2 cellular contexts compared by ENCODE assay signal in genomic region chr12:50556273-50556672, GRCh38.
TF ChIP-seq lines count a peak whose summit lies in the region.

No MANE protein-coding gene starts in this region.

TF ChIP-seq in HepG2, 621 proteins besides CTCF, POLR2A, EP300 and RAD21:
- TF ChIP-seq FOXA3 (CRISPR knock-in tag; IDR thresholded peaks at IDR 0.05) (peak; percentile 60), HMGA1 (CRISPR knock-in tag; conservative IDR thresholded peaks at IDR 0.05) (no peak)
TF ChIP-seq in HepG2: peak in this region for 1.

TF ChIP-seq in WTC11, 78 proteins besides CTCF, POLR2A, EP300 and RAD21:
- TF ChIP-seq, protein P1, sequence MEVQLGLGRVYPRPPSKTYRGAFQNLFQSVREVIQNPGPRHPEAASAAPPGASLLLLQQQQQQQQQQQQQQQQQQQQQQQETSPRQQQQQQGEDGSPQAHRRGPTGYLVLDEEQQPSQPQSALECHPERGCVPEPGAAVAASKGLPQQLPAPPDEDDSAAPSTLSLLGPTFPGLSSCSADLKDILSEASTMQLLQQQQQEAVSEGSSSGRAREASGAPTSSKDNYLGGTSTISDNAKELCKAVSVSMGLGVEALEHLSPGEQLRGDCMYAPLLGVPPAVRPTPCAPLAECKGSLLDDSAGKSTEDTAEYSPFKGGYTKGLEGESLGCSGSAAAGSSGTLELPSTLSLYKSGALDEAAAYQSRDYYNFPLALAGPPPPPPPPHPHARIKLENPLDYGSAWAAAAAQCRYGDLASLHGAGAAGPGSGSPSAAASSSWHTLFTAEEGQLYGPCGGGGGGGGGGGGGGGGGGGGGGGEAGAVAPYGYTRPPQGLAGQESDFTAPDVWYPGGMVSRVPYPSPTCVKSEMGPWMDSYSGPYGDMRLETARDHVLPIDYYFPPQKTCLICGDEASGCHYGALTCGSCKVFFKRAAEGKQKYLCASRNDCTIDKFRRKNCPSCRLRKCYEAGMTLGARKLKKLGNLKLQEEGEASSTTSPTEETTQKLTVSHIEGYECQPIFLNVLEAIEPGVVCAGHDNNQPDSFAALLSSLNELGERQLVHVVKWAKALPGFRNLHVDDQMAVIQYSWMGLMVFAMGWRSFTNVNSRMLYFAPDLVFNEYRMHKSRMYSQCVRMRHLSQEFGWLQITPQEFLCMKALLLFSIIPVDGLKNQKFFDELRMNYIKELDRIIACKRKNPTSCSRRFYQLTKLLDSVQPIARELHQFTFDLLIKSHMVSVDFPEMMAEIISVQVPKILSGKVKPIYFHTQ (CRISPR knock-in tag; IDR thresholded peaks at IDR 0.05), result no peak
- no peak for TF ChIP-seq ZNF416 (CRISPR knock-in tag; IDR thresholded peaks at IDR 0.05)
- no peak for TF ChIP-seq CREB1 (CRISPR knock-in tag; IDR thresholded peaks at IDR 0.05)
- no peak for TF ChIP-seq E2F1 (CRISPR knock-in tag; IDR thresholded peaks at IDR 0.05)
- TF ChIP-seq NR1H2 (CRISPR knock-in tag; IDR thresholded peaks at IDR 0.05), result no peak
- TF ChIP-seq, protein P2, sequence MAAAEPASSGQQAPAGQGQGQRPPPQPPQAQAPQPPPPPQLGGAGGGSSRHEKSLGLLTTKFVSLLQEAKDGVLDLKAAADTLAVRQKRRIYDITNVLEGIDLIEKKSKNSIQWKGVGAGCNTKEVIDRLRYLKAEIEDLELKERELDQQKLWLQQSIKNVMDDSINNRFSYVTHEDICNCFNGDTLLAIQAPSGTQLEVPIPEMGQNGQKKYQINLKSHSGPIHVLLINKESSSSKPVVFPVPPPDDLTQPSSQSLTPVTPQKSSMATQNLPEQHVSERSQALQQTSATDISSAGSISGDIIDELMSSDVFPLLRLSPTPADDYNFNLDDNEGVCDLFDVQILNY (CRISPR knock-in tag; IDR thresholded peaks at IDR 0.05), result no peak
- no peak for TF ChIP-seq IRF2 (CRISPR knock-in tag; IDR thresholded peaks at IDR 0.05; ENCODE audit: borderline replicate concordance, low read depth)
- TF ChIP-seq, protein P3, sequence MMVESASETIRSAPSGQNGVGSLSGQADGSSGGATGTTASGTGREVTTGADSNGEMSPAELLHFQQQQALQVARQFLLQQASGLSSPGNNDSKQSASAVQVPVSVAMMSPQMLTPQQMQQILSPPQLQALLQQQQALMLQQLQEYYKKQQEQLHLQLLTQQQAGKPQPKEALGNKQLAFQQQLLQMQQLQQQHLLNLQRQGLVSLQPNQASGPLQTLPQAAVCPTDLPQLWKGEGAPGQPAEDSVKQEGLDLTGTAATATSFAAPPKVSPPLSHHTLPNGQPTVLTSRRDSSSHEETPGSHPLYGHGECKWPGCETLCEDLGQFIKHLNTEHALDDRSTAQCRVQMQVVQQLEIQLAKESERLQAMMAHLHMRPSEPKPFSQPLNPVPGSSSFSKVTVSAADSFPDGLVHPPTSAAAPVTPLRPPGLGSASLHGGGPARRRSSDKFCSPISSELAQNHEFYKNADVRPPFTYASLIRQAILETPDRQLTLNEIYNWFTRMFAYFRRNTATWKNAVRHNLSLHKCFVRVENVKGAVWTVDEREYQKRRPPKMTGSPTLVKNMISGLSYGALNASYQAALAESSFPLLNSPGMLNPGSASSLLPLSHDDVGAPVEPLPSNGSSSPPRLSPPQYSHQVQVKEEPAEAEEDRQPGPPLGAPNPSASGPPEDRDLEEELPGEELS (CRISPR knock-in tag; IDR thresholded peaks at IDR 0.05), result no peak
- TF ChIP-seq, protein P4, sequence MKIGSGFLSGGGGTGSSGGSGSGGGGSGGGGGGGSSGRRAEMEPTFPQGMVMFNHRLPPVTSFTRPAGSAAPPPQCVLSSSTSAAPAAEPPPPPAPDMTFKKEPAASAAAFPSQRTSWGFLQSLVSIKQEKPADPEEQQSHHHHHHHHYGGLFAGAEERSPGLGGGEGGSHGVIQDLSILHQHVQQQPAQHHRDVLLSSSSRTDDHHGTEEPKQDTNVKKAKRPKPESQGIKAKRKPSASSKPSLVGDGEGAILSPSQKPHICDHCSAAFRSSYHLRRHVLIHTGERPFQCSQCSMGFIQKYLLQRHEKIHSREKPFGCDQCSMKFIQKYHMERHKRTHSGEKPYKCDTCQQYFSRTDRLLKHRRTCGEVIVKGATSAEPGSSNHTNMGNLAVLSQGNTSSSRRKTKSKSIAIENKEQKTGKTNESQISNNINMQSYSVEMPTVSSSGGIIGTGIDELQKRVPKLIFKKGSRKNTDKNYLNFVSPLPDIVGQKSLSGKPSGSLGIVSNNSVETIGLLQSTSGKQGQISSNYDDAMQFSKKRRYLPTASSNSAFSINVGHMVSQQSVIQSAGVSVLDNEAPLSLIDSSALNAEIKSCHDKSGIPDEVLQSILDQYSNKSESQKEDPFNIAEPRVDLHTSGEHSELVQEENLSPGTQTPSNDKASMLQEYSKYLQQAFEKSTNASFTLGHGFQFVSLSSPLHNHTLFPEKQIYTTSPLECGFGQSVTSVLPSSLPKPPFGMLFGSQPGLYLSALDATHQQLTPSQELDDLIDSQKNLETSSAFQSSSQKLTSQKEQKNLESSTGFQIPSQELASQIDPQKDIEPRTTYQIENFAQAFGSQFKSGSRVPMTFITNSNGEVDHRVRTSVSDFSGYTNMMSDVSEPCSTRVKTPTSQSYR (CRISPR knock-in tag; IDR thresholded peaks at IDR 0.05), result no peak
